ENCODE assay signal across 1 cellular context in the genomic region with DNA sequence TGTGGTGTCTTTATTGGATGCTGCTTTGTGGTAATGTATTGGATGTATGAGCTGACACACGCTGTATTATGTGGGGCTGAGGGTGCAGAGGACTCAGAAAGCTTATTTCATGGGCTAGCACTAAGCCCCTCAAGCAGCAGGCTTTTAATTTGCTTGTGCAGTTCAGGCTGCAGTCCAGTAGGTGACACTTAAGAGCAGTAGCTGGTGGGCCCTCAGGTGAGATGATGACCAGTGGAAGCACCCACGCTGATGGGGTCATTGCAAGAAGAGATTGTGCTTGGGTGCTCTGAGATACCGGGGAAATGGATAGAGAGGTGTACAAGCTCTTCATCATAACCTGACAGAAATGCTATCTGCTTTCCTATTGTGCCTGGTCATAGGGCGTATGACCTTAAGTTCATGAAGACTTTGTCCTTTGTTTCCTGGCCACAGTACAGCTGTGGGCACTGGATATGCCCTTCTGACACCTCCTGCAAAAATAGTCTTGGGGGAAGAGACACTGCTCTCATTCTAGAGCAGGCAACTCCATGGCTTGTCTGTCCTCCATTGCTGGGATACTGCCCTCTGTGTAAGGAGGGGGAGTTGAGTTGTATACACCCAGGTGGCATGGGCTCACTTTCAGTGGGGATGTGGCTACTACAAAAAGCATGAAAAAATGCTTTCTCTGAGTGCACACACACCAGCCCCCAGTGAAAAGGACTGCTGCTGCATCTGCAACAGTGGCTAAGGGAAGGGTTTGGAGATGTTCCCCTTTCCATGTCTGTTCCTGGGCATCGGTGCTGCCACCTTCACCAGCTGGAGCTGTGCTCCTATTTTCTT.
TF ChIP-seq lines count a peak whose summit lies in the region.

No MANE protein-coding gene starts in this region.

TF ChIP-seq in WTC11, 78 proteins besides CTCF, POLR2A, EP300 and RAD21 (continued from another document):
- TF ChIP-seq, protein P1, sequence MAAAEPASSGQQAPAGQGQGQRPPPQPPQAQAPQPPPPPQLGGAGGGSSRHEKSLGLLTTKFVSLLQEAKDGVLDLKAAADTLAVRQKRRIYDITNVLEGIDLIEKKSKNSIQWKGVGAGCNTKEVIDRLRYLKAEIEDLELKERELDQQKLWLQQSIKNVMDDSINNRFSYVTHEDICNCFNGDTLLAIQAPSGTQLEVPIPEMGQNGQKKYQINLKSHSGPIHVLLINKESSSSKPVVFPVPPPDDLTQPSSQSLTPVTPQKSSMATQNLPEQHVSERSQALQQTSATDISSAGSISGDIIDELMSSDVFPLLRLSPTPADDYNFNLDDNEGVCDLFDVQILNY (CRISPR knock-in tag; IDR thresholded peaks at IDR 0.05): no peak
- no peak for TF ChIP-seq MAX (CRISPR knock-in tag; IDR thresholded peaks at IDR 0.05)
- no peak for TF ChIP-seq USF2 (CRISPR knock-in tag; IDR thresholded peaks at IDR 0.05)
- TF ChIP-seq TP53 (CRISPR knock-in tag; IDR thresholded peaks at IDR 0.05): no peak
- TF ChIP-seq, protein P2, sequence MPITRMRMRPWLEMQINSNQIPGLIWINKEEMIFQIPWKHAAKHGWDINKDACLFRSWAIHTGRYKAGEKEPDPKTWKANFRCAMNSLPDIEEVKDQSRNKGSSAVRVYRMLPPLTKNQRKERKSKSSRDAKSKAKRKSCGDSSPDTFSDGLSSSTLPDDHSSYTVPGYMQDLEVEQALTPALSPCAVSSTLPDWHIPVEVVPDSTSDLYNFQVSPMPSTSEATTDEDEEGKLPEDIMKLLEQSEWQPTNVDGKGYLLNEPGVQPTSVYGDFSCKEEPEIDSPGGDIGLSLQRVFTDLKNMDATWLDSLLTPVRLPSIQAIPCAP (CRISPR knock-in tag; IDR thresholded peaks at IDR 0.05): no peak
- TF ChIP-seq JUN (CRISPR knock-in tag; IDR thresholded peaks at IDR 0.05): no peak
- no peak for TF ChIP-seq FOXK1 (CRISPR knock-in tag; IDR thresholded peaks at IDR 0.05)
- TF ChIP-seq, protein P3, sequence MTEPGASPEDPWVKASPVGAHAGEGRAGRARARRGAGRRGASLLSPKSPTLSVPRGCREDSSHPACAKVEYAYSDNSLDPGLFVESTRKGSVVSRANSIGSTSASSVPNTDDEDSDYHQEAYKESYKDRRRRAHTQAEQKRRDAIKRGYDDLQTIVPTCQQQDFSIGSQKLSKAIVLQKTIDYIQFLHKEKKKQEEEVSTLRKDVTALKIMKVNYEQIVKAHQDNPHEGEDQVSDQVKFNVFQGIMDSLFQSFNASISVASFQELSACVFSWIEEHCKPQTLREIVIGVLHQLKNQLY (CRISPR knock-in tag; IDR thresholded peaks at IDR 0.05): no peak
- TF ChIP-seq, protein P4, sequence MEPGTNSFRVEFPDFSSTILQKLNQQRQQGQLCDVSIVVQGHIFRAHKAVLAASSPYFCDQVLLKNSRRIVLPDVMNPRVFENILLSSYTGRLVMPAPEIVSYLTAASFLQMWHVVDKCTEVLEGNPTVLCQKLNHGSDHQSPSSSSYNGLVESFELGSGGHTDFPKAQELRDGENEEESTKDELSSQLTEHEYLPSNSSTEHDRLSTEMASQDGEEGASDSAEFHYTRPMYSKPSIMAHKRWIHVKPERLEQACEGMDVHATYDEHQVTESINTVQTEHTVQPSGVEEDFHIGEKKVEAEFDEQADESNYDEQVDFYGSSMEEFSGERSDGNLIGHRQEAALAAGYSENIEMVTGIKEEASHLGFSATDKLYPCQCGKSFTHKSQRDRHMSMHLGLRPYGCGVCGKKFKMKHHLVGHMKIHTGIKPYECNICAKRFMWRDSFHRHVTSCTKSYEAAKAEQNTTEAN (CRISPR knock-in tag; IDR thresholded peaks at IDR 0.05): no peak
- no peak for TF ChIP-seq CDX4 (CRISPR knock-in tag; IDR thresholded peaks at IDR 0.05; ENCODE audit: borderline replicate concordance)
- TF ChIP-seq ZNF425 (CRISPR knock-in tag; conservative IDR thresholded peaks at IDR 0.05): no peak
- no peak for TF ChIP-seq ELF4 (CRISPR knock-in tag; IDR thresholded peaks at IDR 0.05; ENCODE audit: low read depth)
- TF ChIP-seq ETV6 (CRISPR knock-in tag; IDR thresholded peaks at IDR 0.05): no peak
- TF ChIP-seq ZNF396 (CRISPR knock-in tag; IDR thresholded peaks at IDR 0.05; ENCODE audit: borderline replicate concordance): no peak
- TF ChIP-seq IRF2 (CRISPR knock-in tag; IDR thresholded peaks at IDR 0.05; ENCODE audit: borderline replicate concordance, low read depth): no peak
